1 cellular context compared by ENCODE assay signal in the genomic region with DNA sequence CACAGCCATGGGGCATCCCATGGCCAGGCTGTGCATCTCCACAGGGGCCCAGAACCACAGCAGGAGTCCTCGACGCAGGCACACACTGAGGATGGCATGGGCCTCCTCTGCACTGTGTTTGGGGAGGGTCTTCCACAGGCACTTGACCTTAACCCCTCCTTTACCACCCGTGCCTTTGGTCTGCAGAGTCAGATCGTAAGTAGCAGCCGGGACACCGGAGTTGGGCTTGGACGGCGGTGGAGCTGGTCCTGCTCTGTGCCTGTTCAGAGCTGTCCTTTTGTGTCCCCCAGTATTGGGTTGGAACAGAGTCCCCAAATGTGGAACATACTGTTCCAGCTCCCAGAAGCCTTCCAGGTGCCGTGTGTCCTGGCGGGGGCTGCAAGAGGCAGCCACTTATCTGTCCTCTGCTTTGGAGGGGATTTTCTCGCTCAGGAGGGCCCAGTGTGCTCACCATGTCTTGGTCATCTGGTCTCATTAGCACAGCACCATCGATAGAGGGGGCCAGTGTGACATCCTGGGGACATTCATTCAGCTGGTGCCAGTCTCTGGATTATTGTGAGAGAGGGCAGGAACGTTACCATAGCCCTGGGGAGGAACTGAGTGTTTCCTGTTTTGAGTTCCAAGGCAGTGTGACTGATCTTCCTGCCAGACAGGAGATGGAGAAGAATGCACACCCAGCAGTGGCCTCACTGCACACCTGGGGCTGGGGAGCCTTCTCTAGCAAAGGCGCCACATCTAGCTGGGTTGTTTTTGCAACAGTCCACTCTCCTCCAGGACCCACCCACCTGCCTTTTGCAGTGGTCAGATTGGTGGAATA.
TF ChIP-seq lines count a peak whose summit lies in the region.

No MANE protein-coding gene starts in this region.

TF ChIP-seq in GM23338, 12 proteins besides CTCF, POLR2A, EP300 and RAD21 (continued from another document):
- TF ChIP-seq, protein P1, sequence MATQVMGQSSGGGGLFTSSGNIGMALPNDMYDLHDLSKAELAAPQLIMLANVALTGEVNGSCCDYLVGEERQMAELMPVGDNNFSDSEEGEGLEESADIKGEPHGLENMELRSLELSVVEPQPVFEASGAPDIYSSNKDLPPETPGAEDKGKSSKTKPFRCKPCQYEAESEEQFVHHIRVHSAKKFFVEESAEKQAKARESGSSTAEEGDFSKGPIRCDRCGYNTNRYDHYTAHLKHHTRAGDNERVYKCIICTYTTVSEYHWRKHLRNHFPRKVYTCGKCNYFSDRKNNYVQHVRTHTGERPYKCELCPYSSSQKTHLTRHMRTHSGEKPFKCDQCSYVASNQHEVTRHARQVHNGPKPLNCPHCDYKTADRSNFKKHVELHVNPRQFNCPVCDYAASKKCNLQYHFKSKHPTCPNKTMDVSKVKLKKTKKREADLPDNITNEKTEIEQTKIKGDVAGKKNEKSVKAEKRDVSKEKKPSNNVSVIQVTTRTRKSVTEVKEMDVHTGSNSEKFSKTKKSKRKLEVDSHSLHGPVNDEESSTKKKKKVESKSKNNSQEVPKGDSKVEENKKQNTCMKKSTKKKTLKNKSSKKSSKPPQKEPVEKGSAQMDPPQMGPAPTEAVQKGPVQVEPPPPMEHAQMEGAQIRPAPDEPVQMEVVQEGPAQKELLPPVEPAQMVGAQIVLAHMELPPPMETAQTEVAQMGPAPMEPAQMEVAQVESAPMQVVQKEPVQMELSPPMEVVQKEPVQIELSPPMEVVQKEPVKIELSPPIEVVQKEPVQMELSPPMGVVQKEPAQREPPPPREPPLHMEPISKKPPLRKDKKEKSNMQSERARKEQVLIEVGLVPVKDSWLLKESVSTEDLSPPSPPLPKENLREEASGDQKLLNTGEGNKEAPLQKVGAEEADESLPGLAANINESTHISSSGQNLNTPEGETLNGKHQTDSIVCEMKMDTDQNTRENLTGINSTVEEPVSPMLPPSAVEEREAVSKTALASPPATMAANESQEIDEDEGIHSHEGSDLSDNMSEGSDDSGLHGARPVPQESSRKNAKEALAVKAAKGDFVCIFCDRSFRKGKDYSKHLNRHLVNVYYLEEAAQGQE (IDR thresholded peaks at IDR 0.05; ENCODE audit: unreplicated experiment): no peak
- TF ChIP-seq NANOG (IDR thresholded peaks at IDR 0.05; ENCODE audit: borderline replicate concordance): no peak
- TF ChIP-seq, protein P2, sequence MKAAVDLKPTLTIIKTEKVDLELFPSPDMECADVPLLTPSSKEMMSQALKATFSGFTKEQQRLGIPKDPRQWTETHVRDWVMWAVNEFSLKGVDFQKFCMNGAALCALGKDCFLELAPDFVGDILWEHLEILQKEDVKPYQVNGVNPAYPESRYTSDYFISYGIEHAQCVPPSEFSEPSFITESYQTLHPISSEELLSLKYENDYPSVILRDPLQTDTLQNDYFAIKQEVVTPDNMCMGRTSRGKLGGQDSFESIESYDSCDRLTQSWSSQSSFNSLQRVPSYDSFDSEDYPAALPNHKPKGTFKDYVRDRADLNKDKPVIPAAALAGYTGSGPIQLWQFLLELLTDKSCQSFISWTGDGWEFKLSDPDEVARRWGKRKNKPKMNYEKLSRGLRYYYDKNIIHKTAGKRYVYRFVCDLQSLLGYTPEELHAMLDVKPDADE (IDR thresholded peaks at IDR 0.05): no peak
- no peak for TF ChIP-seq EZH2phosphoT487 (IDR thresholded peaks at IDR 0.05; ENCODE audit: unreplicated experiment)
- no peak for TF ChIP-seq STAT1 (IDR thresholded peaks at IDR 0.05; ENCODE audit: unreplicated experiment)
